ENCODE assay signal across 34 cellular contexts in the genomic region with DNA sequence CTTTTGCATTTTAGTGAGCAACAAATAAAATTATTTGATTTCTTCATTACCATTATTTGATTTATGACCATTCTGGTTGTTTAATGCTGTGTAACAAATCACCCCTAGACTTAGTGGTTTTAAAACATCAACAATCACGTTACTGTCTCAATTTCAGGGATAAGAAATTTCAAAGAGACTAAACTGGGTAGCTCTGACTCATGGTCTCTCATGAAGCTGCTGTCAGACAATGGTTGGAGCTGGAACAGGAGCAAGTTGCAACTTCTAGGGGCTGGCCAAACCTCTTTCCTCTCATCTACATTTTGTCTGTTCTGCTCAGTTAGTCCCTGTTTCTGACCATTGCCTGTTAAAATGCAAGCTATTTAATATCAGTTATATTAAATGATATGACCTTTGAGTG.
"Had no signal": no experiment of that assay in that cellular context is flagged by ENCODE, and none has a peak within 500 bp of the region (broad histone marks: within the 10 kb centered on the region; RNA-seq: fewer than 3 reads in every experiment).

No MANE protein-coding gene starts in this region.

- H3K27ac ChIP-seq: brain microvascular endothelial cell, KMS-11, PC-9, RWPE1, VCaP had no signal

- FAIRE-seq: RCC 7860 had no signal

- ATAC-seq: activated CD8-positive, alpha-beta T cell treated with anti-CD3 and anti-CD28 coated beads for 36 hours; activated T-cell treated with anti-CD3 and anti-CD28 coated beads, Interleukin-2, amount 50 U/mL, for 72 hours; activated T-helper 17 cell treated with anti-CD3 and anti-CD28 coated beads, Interleukin-2, amount 50 U/mL, for 72 hours; Right ventricle myocardium inferior had no signal

- H3K4me3 ChIP-seq: PC-9 had no signal

- H2AFZ ChIP-seq: PC-9 had no signal

- H3K27me3 ChIP-seq: brain microvascular endothelial cell had no signal

- DNase-seq: activated B cell treated with CpG ODN at 0.5 μM for 24 hours; activated CD4-positive, alpha-beta T cell treated with anti-CD3 and anti-CD28 coated beads, Interleukin-2, amount 10 ng/mL, durations not matched to agents 24 days and 14 days; activated CD4-positive, alpha-beta T cell treated with anti-CD3 and anti-CD28 coated beads, Interleukin-2, amount 50 U/mL, for 4 hours; activated CD4-positive, CD25-positive, alpha-beta regulatory T cell treated with anti-CD3 and anti-CD28 coated beads, Interleukin-2, amount 50 U/mL, for 72 hours; activated CD8-positive, alpha-beta T cell treated with anti-CD3 and anti-CD28 coated beads for 36 hours; activated effector memory CD4-positive, alpha-beta T cell treated with anti-CD3 and anti-CD28 coated beads, Interleukin-2, amount 50 U/mL, for 16 hours; activated naive CD4-positive, alpha-beta T cell treated with Interleukin-2 at 50 U/mL for 16 hours; activated naive CD8-positive, alpha-beta T cell treated with anti-CD3 and anti-CD28 coated beads, Interleukin-2, amount 10 ng/mL, durations not matched to agents 7 days and 5 days; activated T-cell treated with anti-CD3 and anti-CD28 coated beads, Interleukin-2, amount 50 U/mL, for 1 hour; activated T-cell treated with anti-CD3 and anti-CD28 coated beads, Interleukin-2, amount 50 U/mL, for 72 hours; brain microvascular endothelial cell; MM.1S; MV-4-11; NCI-H1092; NCI-H146; NCI-H187; NCI-H2029 treated with DMSO at 0.1 percent for 48 hours; NCI-H2107; NCI-H2171; NCI-H510A; NCI-H526; NCI-H748 treated with DMSO at 0.1 percent for 48 hours; PC-9; SIG-M5; SW 1271; T-helper 1 cell; T-helper 2 cell; T-helper 9 cell had no signal

- H3K4me2 ChIP-seq: KMS-11, PC-9 had no signal

- H3K36me3 ChIP-seq: brain microvascular endothelial cell had no signal

- H3K9ac ChIP-seq: KMS-11 had no signal
